ENCODE assay signal across 14 cellular contexts in genomic region chr20:5735845-5736530, GRCh38. TPM values are rescaled to one million over a fixed set of nuclear protein-coding genes. Genes with fewer than 3 reads are reported as not detected.
DNase-seq lines count a peak whose midpoint lies in the region; ATAC-seq and TF ChIP-seq lines count a peak whose summit lies in the region.
"Had no signal": no experiment of that assay in that cellular context is flagged by ENCODE, and none has a peak within 500 bp of the region (broad histone marks: within the 10 kb centered on the region; RNA-seq: fewer than 3 reads in every experiment).

No MANE protein-coding gene starts in this region.

- ATAC-seq in Right ventricle myocardium inferior (peak; percentile 74), WTC11 (no peak), GM21576 (IDR thresholded peaks at IDR 0.05; ENCODE audit: unreplicated experiment) (no peak), HG03457 (IDR thresholded peaks at IDR 0.05; ENCODE audit: unreplicated experiment) (no peak)

- H3K4me3 ChIP-seq in fibroblast of villous mesenchyme (ENCODE audit: low read depth, low read length) = no peak overlapping the region

- CTCF ChIA-PET in WTC11 (lab: Charles Lee) = interaction anchor here (0.7 kb wide), 1 partner anchor 417 kb away, joined by 4 read pairs; no protein-coding TSS in a partner anchor

- TF ChIP-seq CTCF in fibroblast of villous mesenchyme (IDR thresholded peaks at IDR 0.05; ENCODE audit: insufficient read depth, low read depth, low read length) (no peak), WTC11 (IDR thresholded peaks at IDR 0.05) (no peak)

- POLR2A ChIA-PET in WTC11 (lab: Charles Lee) = no interaction called here

- H3K4me3 Mint-ChIP-seq in WTC11 = no peak overlapping the region
- no peak overlapping the region for H3K4me3 Mint-ChIP-seq in activated T-helper 2 cell treated with anti-CD3 and anti-CD28 coated beads, Interferon-gamma antibody, Interleukin-2, Interleukin-4, amounts not matched to agents 10 μg/mL and 5 μg/mL and 100 μg/mL, durations not matched to agents 14 hours and 24 hours and 36 hours (ENCODE audit: low read depth)
- H3K4me3 Mint-ChIP-seq: activated CD4-positive, alpha-beta T cell treated with anti-CD3 and anti-CD28 coated beads, Interleukin-2, amount 10 ng/mL, durations not matched to agents 24 days and 14 days had no signal

- no peak overlapping the region for H3K27ac Mint-ChIP-seq in WTC11
- H3K27ac Mint-ChIP-seq in activated T-helper 2 cell treated with anti-CD3 and anti-CD28 coated beads, Interferon-gamma antibody, Interleukin-2, Interleukin-4, amounts not matched to agents 10 μg/mL and 5 μg/mL and 100 μg/mL, durations not matched to agents 14 hours and 24 hours and 36 hours = no peak overlapping the region
- H3K27ac Mint-ChIP-seq: activated CD4-positive, alpha-beta T cell treated with anti-CD3 and anti-CD28 coated beads, Interleukin-2, amount 10 ng/mL, durations not matched to agents 24 days and 14 days; activated naive CD4-positive, alpha-beta T cell treated with anti-CD3 and anti-CD28 coated beads, Interleukin-2, amount 50 U/mL, for 24 hours had no signal

- DNase-seq in Right ventricle myocardium inferior (ENCODE audit: missing footprints) (no peak), cardiac septum (ENCODE audit: low spot score) (no peak), NCI-H82 (lab: John Stamatoyannopoulos, UW) (peak; percentile 79), fibroblast of villous mesenchyme (ENCODE audit: low read depth) (peak; percentile 55), WTC11 (ENCODE audit: low spot score) (no peak)
- no peak for DNase-seq in activated T-helper 2 cell treated with anti-CD3 and anti-CD28 coated beads, Interferon-gamma antibody, Interleukin-2, Interleukin-4, amounts not matched to agents 10 μg/mL and 5 μg/mL and 100 μg/mL, durations not matched to agents 14 hours and 24 hours and 36 hours (ENCODE audit: low spot score)
- DNase-seq: activated CD4-positive, alpha-beta T cell treated with anti-CD3 and anti-CD28 coated beads, Interleukin-2, amount 10 ng/mL, durations not matched to agents 24 days and 14 days; NCI-H187; SK-N-SH; stimulated activated CD4-positive, alpha-beta T cell treated with anti-CD3 and anti-CD28 coated beads, Interleukin-15, amount 100 ng/mL, for 24 hours; stimulated activated CD8-positive, alpha-beta memory T cell treated with anti-CD3 and anti-CD28 coated beads, Interleukin-4, amount 100 ng/mL, for 48 hours had no signal

- peaks cover 3% of the 10 kb centered on the region; the same call in 1 of the 2 replicates for H3K27me3 Mint-ChIP-seq in WTC11 (ENCODE audit: low read depth)
- H3K27me3 Mint-ChIP-seq in activated T-helper 2 cell treated with anti-CD3 and anti-CD28 coated beads, Interferon-gamma antibody, Interleukin-2, Interleukin-4, amounts not matched to agents 10 μg/mL and 5 μg/mL and 100 μg/mL, durations not matched to agents 14 hours and 24 hours and 36 hours (ENCODE audit: low read depth) = no peaks in the 10 kb centered on the region
- H3K27me3 Mint-ChIP-seq: activated CD4-positive, alpha-beta T cell treated with anti-CD3 and anti-CD28 coated beads, Interleukin-2, amount 10 ng/mL, durations not matched to agents 24 days and 14 days; activated naive CD4-positive, alpha-beta T cell treated with anti-CD3 and anti-CD28 coated beads, Interleukin-2, amount 50 U/mL, for 24 hours had no signal

- no peaks in the 10 kb centered on the region; the same call in 1 of the 2 replicates for H3K4me1 Mint-ChIP-seq in WTC11
- peaks cover 13% of the 10 kb centered on the region for H3K4me1 Mint-ChIP-seq in activated T-helper 2 cell treated with anti-CD3 and anti-CD28 coated beads, Interferon-gamma antibody, Interleukin-2, Interleukin-4, amounts not matched to agents 10 μg/mL and 5 μg/mL and 100 μg/mL, durations not matched to agents 14 hours and 24 hours and 36 hours (ENCODE audit: low read depth)

- intact Hi-C loops in Right ventricle myocardium inferior (cut with DNase I) = no loop called here
- intact Hi-C loops in cardiac septum (cut with DNase I) = no loop called here
- intact Hi-C loops in activated T-helper 2 cell treated with anti-CD3 and anti-CD28 coated beads, Interferon-gamma antibody, Interleukin-2, Interleukin-4, amounts not matched to agents 10 μg/mL and 5 μg/mL and 100 μg/mL, durations not matched to agents 14 hours and 24 hours and 36 hours (cut with micrococcal nuclease) = no loop called here

- no peaks in the 10 kb centered on the region for H3K9me3 Mint-ChIP-seq in WTC11
- H3K9me3 Mint-ChIP-seq in activated T-helper 2 cell treated with anti-CD3 and anti-CD28 coated beads, Interferon-gamma antibody, Interleukin-2, Interleukin-4, amounts not matched to agents 10 μg/mL and 5 μg/mL and 100 μg/mL, durations not matched to agents 14 hours and 24 hours and 36 hours = no peaks in the 10 kb centered on the region
- H3K9me3 Mint-ChIP-seq: activated CD4-positive, alpha-beta T cell treated with anti-CD3 and anti-CD28 coated beads, Interleukin-2, amount 10 ng/mL, durations not matched to agents 24 days and 14 days; activated naive CD4-positive, alpha-beta T cell treated with anti-CD3 and anti-CD28 coated beads, Interleukin-2, amount 50 U/mL, for 24 hours had no signal

- H3K36me3 Mint-ChIP-seq in WTC11 = no peaks in the 10 kb centered on the region
- no peaks in the 10 kb centered on the region for H3K36me3 Mint-ChIP-seq in activated T-helper 2 cell treated with anti-CD3 and anti-CD28 coated beads, Interferon-gamma antibody, Interleukin-2, Interleukin-4, amounts not matched to agents 10 μg/mL and 5 μg/mL and 100 μg/mL, durations not matched to agents 14 hours and 24 hours and 36 hours (ENCODE audit: low read depth)
- H3K36me3 Mint-ChIP-seq: activated naive CD4-positive, alpha-beta T cell treated with anti-CD3 and anti-CD28 coated beads, Interleukin-2, amount 50 U/mL, for 24 hours had no signal

TF ChIP-seq in WTC11, 78 proteins besides CTCF, POLR2A, EP300 and RAD21:
- TF ChIP-seq ELF4 (CRISPR knock-in tag; IDR thresholded peaks at IDR 0.05; ENCODE audit: low read depth) (no peak), FOXK1 (CRISPR knock-in tag; IDR thresholded peaks at IDR 0.05) (no peak), SMAD4 (CRISPR knock-in tag; IDR thresholded peaks at IDR 0.05) (no peak), SMAD3 (CRISPR knock-in tag; IDR thresholded peaks at IDR 0.05; ENCODE audit: borderline replicate concordance) (no peak), E2F4 (CRISPR knock-in tag; IDR thresholded peaks at IDR 0.05; ENCODE audit: borderline replicate concordance, low read depth) (no peak), IRF2 (CRISPR knock-in tag; IDR thresholded peaks at IDR 0.05; ENCODE audit: borderline replicate concordance, low read depth) (no peak), STAT6 (CRISPR knock-in tag; conservative IDR thresholded peaks at IDR 0.05; ENCODE audit: low read depth) (no peak), CREB1 (CRISPR knock-in tag; IDR thresholded peaks at IDR 0.05) (no peak), ZNF263 (CRISPR knock-in tag; IDR thresholded peaks at IDR 0.05; ENCODE audit: low read depth) (no peak), CREM (CRISPR knock-in tag; IDR thresholded peaks at IDR 0.05) (no peak), SP1 (CRISPR knock-in tag; conservative IDR thresholded peaks at IDR 0.05) (no peak), CDX4 (CRISPR knock-in tag; IDR thresholded peaks at IDR 0.05; ENCODE audit: borderline replicate concordance) (no peak)

RNA-seq across cellular contexts. Expression of gene SHLD1, which starts 14.2 kb away (rescaled TPM):
- total RNA-seq in Right ventricle myocardium inferior (5.3 TPM), cardiac septum (4.3 TPM), fibroblast of villous mesenchyme (0.97 and 1.7 TPM in 2 replicates), WTC11 (2021) (4.1 to 6.6 TPM (median 4.4 TPM) in 3 replicates)
- total RNA-seq in activated T-helper 2 cell treated with anti-CD3 and anti-CD28 coated beads, Interferon-gamma antibody, Interleukin-2, Interleukin-4, amounts not matched to agents 10 μg/mL and 5 μg/mL and 100 μg/mL, durations not matched to agents 14 hours and 24 hours and 36 hours = 11.0 and 11.8 TPM in 2 replicates

Comparison
In these comparisons a context has a peak if more than half of its experiments do, and no peak if none do; other contexts are left out.
1. DNase-seq: peak in NCI-H82 (single experiment) and fibroblast of villous mesenchyme (single experiment); none in Right ventricle myocardium inferior (single experiment), cardiac septum (single experiment), WTC11 (single experiment) and activated T-helper 2 cell treated with anti-CD3 and anti-CD28 coated beads, Interferon-gamma antibody, Interleukin-2, Interleukin-4, amounts not matched to agents 10 μg/mL and 5 μg/mL and 100 μg/mL, durations not matched to agents 14 hours and 24 hours and 36 hours (single experiment).